Comparison of ENCODE assay signal across 17 cellular contexts in the genomic region with DNA sequence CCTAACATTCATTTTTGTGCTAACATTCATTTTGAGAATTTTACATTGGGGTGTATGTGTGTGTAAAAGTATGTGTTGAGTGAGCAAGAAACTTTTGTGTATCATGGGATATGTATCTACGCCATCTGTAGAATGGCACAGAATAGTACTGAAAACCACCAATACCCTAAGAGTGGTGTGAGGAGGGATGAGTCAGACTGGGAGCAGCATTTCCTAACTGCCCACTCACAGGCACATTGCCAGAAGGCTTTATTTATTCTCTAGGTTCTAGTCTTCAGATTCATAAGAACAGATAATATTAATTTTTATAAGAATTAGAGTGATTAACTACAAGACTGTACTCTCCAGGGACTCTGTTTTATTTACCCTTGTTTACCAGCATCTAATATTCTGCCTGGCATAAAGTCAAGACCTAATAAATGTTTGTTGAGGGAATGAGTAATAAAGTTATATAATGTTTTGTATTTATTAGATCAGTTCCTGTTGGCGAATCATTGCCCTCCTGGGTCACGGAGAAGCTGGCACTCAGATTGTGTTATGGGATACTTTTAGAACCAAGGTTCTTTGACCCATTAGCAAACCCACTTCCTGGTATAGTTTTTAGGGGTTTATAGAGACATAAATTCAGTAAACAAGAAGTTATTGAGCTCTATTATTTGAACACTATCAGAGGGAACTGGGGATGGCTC.
DNase-seq lines count a peak whose midpoint lies in the region; ATAC-seq, FAIRE-seq and TF ChIP-seq lines count a peak whose summit lies in the region.
"Had no signal": no experiment of that assay in that cellular context is flagged by ENCODE, and none has a peak within 500 bp of the region (broad histone marks: within the 10 kb centered on the region; RNA-seq: fewer than 3 reads in every experiment).

No MANE protein-coding gene starts in this region.

- no peaks in the 10 kb centered on the region for H3K9me3 ChIP-seq in astrocyte (ENCODE audit: insufficient read depth, low read depth, low read length)
- H3K9me3 ChIP-seq: esophagus muscularis mucosa, ovary, testis had no signal

- H3K27ac Mint-ChIP-seq in astrocyte (ENCODE audit: unreplicated experiment): peak overlapping the region; percentile 90

- H3K4me3 Mint-ChIP-seq in astrocyte (ENCODE audit: unreplicated experiment): no peak overlapping the region

- H3K4me1 ChIP-seq in astrocyte (ENCODE audit: insufficient read depth, low read length): no peaks in the 10 kb centered on the region
- H3K4me1 ChIP-seq: esophagus muscularis mucosa, testis had no signal

- H3K4me3 ChIP-seq in astrocyte (ENCODE audit: insufficient read depth, low read depth, low read length): no peak overlapping the region
- H3K4me3 ChIP-seq: cardiac muscle cell, esophagus muscularis mucosa, ovary, testis had no signal

- no peak for FAIRE-seq in astrocyte (lab: Jason Lieb, UNC)

- no peak for ATAC-seq in HG02973 (IDR thresholded peaks at IDR 0.05; ENCODE audit: unreplicated experiment)
- ATAC-seq in stimulated activated naive CD8-positive, alpha-beta T cell treated with anti-CD3 and anti-CD28 coated beads, Interleukin-15, Interleukin-2, amounts not matched to agents 100 U/mL and 50 U/mL, for 24 hours: no peak
- ATAC-seq: left ventricle myocardium superior had no signal

- H3K79me2 ChIP-seq in astrocyte (ENCODE audit: insufficient read depth, low read length): no peaks in the 10 kb centered on the region

- no peak for TF ChIP-seq CTCF in astrocyte (IDR thresholded peaks at IDR 0.05; ENCODE audit: insufficient read depth, low read depth, low read length)

- no peaks in the 10 kb centered on the region for H3K36me3 Mint-ChIP-seq in astrocyte (ENCODE audit: low read depth, unreplicated experiment)

- H3K4me2 ChIP-seq in astrocyte (ENCODE audit: low read length): peak overlapping the region; percentile 15

- no peaks in the 10 kb centered on the region for H4K20me1 ChIP-seq in astrocyte (ENCODE audit: insufficient read depth, low read length)

- no peak overlapping the region for H3K27ac ChIP-seq in astrocyte (ENCODE audit: low read depth, low read length)
- H3K27ac ChIP-seq: C4-2B, cardiac muscle cell, esophagus muscularis mucosa, ovary, testis had no signal

- H3K9me3 Mint-ChIP-seq in astrocyte (ENCODE audit: unreplicated experiment): peaks cover under 1% of the 10 kb centered on the region

- peaks cover 32% of the 10 kb centered on the region for H3K4me1 Mint-ChIP-seq in astrocyte (ENCODE audit: low read depth, unreplicated experiment)

- H2AFZ ChIP-seq in astrocyte (ENCODE audit: low read depth, low read length): no peak overlapping the region

- no peaks in the 10 kb centered on the region for H3K27me3 Mint-ChIP-seq in astrocyte (ENCODE audit: low read depth, unreplicated experiment)

- DNase-seq in Daoy (ENCODE audit: low read depth): peak; percentile 88
- DNase-seq in HK-2 (ENCODE audit: unreplicated experiment): peak; percentile 2
- peak; percentile 91 for DNase-seq in astrocyte (ENCODE audit: low read depth)
- peak; percentile 79 for DNase-seq in kidney tubule cell (ENCODE audit: low spot score)
- no peak for DNase-seq in NCI-H2081 (lab: John Stamatoyannopoulos, UW)
- no peak for DNase-seq in dedifferentiated amniotic fluid mesenchymal stem cell (ENCODE audit: extremely low spot score)
- no peak for DNase-seq in stimulated activated naive CD8-positive, alpha-beta T cell treated with anti-CD3 and anti-CD28 coated beads, Interleukin-15, Interleukin-2, amounts not matched to agents 100 U/mL and 50 U/mL, for 24 hours
- DNase-seq: activated T-cell treated with anti-CD3 and anti-CD28 coated beads for 4 hours, left ventricle myocardium superior, NCI-H1930, ovary, T-helper 9 cell, testis had no signal

- no peaks in the 10 kb centered on the region for H3K36me3 ChIP-seq in astrocyte (ENCODE audit: insufficient read depth, low read length)
- H3K36me3 ChIP-seq: cardiac muscle cell, esophagus muscularis mucosa, ovary had no signal

- no peaks in the 10 kb centered on the region for H3K27me3 ChIP-seq in astrocyte (ENCODE audit: insufficient read depth, low read length)
- H3K27me3 ChIP-seq: cardiac muscle cell, ovary, testis had no signal

- H3K9ac ChIP-seq in astrocyte (ENCODE audit: low read length): no peak overlapping the region

Comparison
In these comparisons a context has a peak if more than half of its experiments do, and no peak if none do; other contexts are left out.
1. DNase-seq: peak in Daoy (single experiment), HK-2 (single experiment), astrocyte (single experiment) and kidney tubule cell (single experiment); none in NCI-H2081 (0 of 2), dedifferentiated amniotic fluid mesenchymal stem cell (single experiment) and stimulated activated naive CD8-positive, alpha-beta T cell treated with anti-CD3 and anti-CD28 coated beads, Interleukin-15, Interleukin-2, amounts not matched to agents 100 U/mL and 50 U/mL, for 24 hours (single experiment).